In the genomic region with DNA sequence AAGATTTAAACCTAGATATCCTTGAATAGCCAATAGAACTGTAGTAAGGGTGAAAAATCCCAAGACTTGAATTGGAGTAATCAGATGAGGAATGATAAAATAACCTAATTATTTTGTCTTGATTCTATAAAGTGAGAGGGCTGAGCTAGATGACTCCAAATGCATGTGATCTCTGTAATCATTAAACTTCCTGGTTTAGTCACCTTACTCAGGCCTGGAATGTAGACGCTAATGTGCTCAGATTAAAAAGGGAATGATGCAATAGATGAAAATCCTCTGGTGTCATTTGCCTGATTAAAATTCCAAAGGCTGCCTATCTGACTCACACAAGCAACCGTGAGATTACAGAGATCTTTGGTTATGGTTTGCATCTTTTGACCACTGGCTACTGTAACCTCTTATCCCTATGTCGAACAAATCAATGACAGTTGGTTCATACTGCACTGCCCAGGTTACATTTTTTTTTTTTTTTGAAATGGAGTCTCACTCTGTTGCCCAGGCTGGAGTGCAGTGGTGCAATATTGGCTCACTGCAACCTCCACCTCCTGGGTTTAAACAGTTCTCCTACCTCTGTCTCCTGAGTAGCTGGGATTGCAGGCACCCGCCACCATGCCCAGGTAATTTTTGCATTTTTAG, we compare ENCODE assay signal across 1 cellular context.
TF ChIP-seq lines count a peak whose summit lies in the region.

No MANE protein-coding gene starts in this region.

TF ChIP-seq in K562, 482 proteins besides CTCF, POLR2A, EP300 and RAD21 (continued from another document and continues in another):
- TF ChIP-seq MGA (IDR thresholded peaks at IDR 0.05) (peak; percentile 28; the same call in 1 of the 2 replicates), ZNF133 (CRISPR knock-in tag; IDR thresholded peaks at IDR 0.05) (no peak), JUNB (CRISPR knock-in tag; conservative IDR thresholded peaks at IDR 0.05) (peak; percentile 81; the same call in 1 of the 2 replicates), VEZF1 (CRISPR knock-in tag; IDR thresholded peaks at IDR 0.05) (no peak), DPF2 (IDR thresholded peaks at IDR 0.05) (peak; percentile 85), CBFB (CRISPR knock-in tag; IDR thresholded peaks at IDR 0.05) (no peak), SMARCE1 (IDR thresholded peaks at IDR 0.05) (peak; percentile 81; the same call in 1 of the 2 replicates), TSC22D4 (tag; IDR thresholded peaks at IDR 0.05) (no peak), ARNT (IDR thresholded peaks at IDR 0.05) (peak in 1 of 2 experiments; percentile 78; a peak in 1 of 4 replicates), ZBTB8A (IDR thresholded peaks at IDR 0.05; ENCODE audit: partially characterized antibody) (no peak), ZHX1 (conservative IDR thresholded peaks at IDR 0.05; ENCODE audit: low read length) (no peak), ZNF277 (CRISPR knock-in tag; IDR thresholded peaks at IDR 0.05; ENCODE audit: borderline replicate concordance) (no peak), TAF15 (IDR thresholded peaks at IDR 0.05; ENCODE audit: low read depth, low read length) (no peak), FOXJ3 (CRISPR knock-in tag; IDR thresholded peaks at IDR 0.05) (no peak), ZNF518B (CRISPR knock-in tag; IDR thresholded peaks at IDR 0.05) (no peak), PTTG1 (tag; IDR thresholded peaks at IDR 0.05; ENCODE audit: low read depth) (no peak), ELF4 (CRISPR knock-in tag; IDR thresholded peaks at IDR 0.05) (peak; percentile 73; the same call in 1 of the 2 replicates), SAFB2 (IDR thresholded peaks at IDR 0.05; ENCODE audit: borderline replicate concordance, low read depth, low read length, severe bottlenecking) (no peak), EGR1 (conservative IDR thresholded peaks at IDR 0.05) (no peak), KAT8 (IDR thresholded peaks at IDR 0.05; ENCODE audit: low read depth) (no peak), BRD9 (IDR thresholded peaks at IDR 0.05; ENCODE audit: low read depth, partially characterized antibody) (peak; percentile 69), SIN3A (IDR thresholded peaks at IDR 0.05; ENCODE audit: borderline replicate concordance in 2 of 2, control insufficient read depth in 1 of 2, low read depth in 2 of 2, low read length in 2 of 2) (no peak)
- TF ChIP-seq, protein P1, sequence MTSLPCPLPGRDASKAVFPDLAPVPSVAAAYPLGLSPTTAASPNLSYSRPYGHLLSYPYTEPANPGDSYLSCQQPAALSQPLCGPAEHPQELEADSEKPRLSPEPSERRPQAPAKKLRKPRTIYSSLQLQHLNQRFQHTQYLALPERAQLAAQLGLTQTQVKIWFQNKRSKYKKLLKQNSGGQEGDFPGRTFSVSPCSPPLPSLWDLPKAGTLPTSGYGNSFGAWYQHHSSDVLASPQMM (CRISPR knock-in tag; IDR thresholded peaks at IDR 0.05) = no peak
- TF ChIP-seq, protein P2, sequence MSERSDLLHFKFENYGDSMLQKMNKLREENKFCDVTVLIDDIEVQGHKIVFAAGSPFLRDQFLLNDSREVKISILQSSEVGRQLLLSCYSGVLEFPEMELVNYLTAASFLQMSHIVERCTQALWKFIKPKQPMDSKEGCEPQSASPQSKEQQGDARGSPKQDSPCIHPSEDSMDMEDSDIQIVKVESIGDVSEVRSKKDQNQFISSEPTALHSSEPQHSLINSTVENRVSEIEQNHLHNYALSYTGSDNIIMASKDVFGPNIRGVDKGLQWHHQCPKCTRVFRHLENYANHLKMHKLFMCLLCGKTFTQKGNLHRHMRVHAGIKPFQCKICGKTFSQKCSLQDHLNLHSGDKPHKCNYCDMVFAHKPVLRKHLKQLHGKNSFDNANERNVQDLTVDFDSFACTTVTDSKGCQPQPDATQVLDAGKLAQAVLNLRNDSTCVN (CRISPR knock-in tag; IDR thresholded peaks at IDR 0.05) = no peak
- TF ChIP-seq, protein P3, sequence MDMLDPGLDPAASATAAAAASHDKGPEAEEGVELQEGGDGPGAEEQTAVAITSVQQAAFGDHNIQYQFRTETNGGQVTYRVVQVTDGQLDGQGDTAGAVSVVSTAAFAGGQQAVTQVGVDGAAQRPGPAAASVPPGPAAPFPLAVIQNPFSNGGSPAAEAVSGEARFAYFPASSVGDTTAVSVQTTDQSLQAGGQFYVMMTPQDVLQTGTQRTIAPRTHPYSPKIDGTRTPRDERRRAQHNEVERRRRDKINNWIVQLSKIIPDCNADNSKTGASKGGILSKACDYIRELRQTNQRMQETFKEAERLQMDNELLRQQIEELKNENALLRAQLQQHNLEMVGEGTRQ (CRISPR knock-in tag; IDR thresholded peaks at IDR 0.05) = no peak
